Comparison of ENCODE assay signal across 8 cellular contexts in genomic region chr2:37623971-37624897, GRCh38. TPM values are rescaled to one million over a fixed set of nuclear protein-coding genes. Genes with fewer than 3 reads are reported as not detected.
DNase-seq lines count a peak whose midpoint lies in the region; ATAC-seq lines count a peak whose summit lies in the region.

No MANE protein-coding gene starts in this region.

- H3K18ac ChIP-seq in neuronal stem cell (ENCODE audit: low read length): no peak overlapping the region

- H3K27ac ChIP-seq in neuronal stem cell (replicated peaks; ENCODE audit: low read length): no peak overlapping the region

- H3K9ac ChIP-seq in neuronal stem cell (ENCODE audit: low read depth, low read length, poor library complexity): no peak overlapping the region

- peaks cover 3% of the 10 kb centered on the region for H3K36me3 Mint-ChIP-seq in activated naive CD8-positive, alpha-beta T cell treated with anti-CD3 and anti-CD28 coated beads for 36 hours

- H2BK5ac ChIP-seq in neuronal stem cell (ENCODE audit: low read length): no peak overlapping the region

- peak overlapping the region; percentile 82 for H3K27ac Mint-ChIP-seq in activated naive CD8-positive, alpha-beta T cell treated with anti-CD3 and anti-CD28 coated beads for 36 hours

- no peak overlapping the region for H2BK120ac ChIP-seq in neuronal stem cell (ENCODE audit: low read depth, low read length)

- no peak overlapping the region for H2AK5ac ChIP-seq in neuronal stem cell (ENCODE audit: low read depth, low read length)

- peak; percentile 73 for ATAC-seq in GM19372 (IDR thresholded peaks at IDR 0.05; ENCODE audit: low read depth, unreplicated experiment)
- ATAC-seq in HG03280 (IDR thresholded peaks at IDR 0.05; ENCODE audit: unreplicated experiment): peak; percentile 72

- no peaks in the 10 kb centered on the region for H3K4me1 ChIP-seq in neuronal stem cell (ENCODE audit: control insufficient read depth in 2 of 2, insufficient read depth in 1 of 2, low read depth in 1 of 2, low read length in 2 of 2)

- no peak overlapping the region for H4K91ac ChIP-seq in neuronal stem cell (ENCODE audit: low read depth, low read length, poor library complexity)

- H3K4me3 Mint-ChIP-seq in activated naive CD8-positive, alpha-beta T cell treated with anti-CD3 and anti-CD28 coated beads for 36 hours: peak overlapping the region; percentile 58

- WGBS in neuronal stem cell (ENCODE audit: extremely low coverage in 2 of 2, insufficient read length in 2 of 2, insufficient replicate concordance in 1 of 2), 2 donors: no CpG with 5 or more reads among the region's 8 CpGs

- no peak overlapping the region for H2AFZ ChIP-seq in neuronal stem cell (ENCODE audit: low read length)

- no peaks in the 10 kb centered on the region for H3K36me3 ChIP-seq in neuronal stem cell (replicated peaks in 1 of 2; ENCODE audit: control insufficient read depth in 2 of 2, insufficient read depth in 2 of 2, low read length in 2 of 2)

- no peaks in the 10 kb centered on the region for H3K79me1 ChIP-seq in neuronal stem cell (ENCODE audit: low read depth, low read length)

- no peaks in the 10 kb centered on the region for H3K27me3 ChIP-seq in neuronal stem cell (ENCODE audit: control insufficient read depth in 3 of 3, insufficient read depth in 3 of 3, low read depth in 1 of 3, low read length in 3 of 3)

- H3K14ac ChIP-seq in neuronal stem cell (ENCODE audit: low read length): no peak overlapping the region

- no peaks in the 10 kb centered on the region for H3K9me3 Mint-ChIP-seq in activated naive CD8-positive, alpha-beta T cell treated with anti-CD3 and anti-CD28 coated beads for 36 hours

- H3K23ac ChIP-seq in neuronal stem cell (ENCODE audit: low read depth, low read length, poor library complexity): no peak overlapping the region

- DNase-seq in EL: peak; percentile 75
- DNase-seq in activated naive CD8-positive, alpha-beta T cell treated with anti-CD3 and anti-CD28 coated beads for 36 hours: peak; percentile 44
- DNase-seq in stromal cell of bone marrow (ENCODE audit: low read depth): peak; percentile 38
- no peak for DNase-seq in HK-2 (ENCODE audit: unreplicated experiment)
- DNase-seq in putamen (ENCODE audit: low spot score): no peak
- DNase-seq in neuronal stem cell (ENCODE audit: low spot score): no peak

- H3K9me3 ChIP-seq in neuronal stem cell (replicated peaks in 1 of 2; ENCODE audit: control insufficient read depth in 2 of 2, insufficient read depth in 1 of 2, low read depth in 1 of 2, low read length in 2 of 2): peaks cover 0 to 4% of the 10 kb centered on the region in 2 donors

- H3K4ac ChIP-seq in neuronal stem cell (ENCODE audit: low read length): no peak overlapping the region

- H3K27me3 Mint-ChIP-seq in activated naive CD8-positive, alpha-beta T cell treated with anti-CD3 and anti-CD28 coated beads for 36 hours: no peaks in the 10 kb centered on the region

- peaks cover 68% of the 10 kb centered on the region for H3K4me1 Mint-ChIP-seq in activated naive CD8-positive, alpha-beta T cell treated with anti-CD3 and anti-CD28 coated beads for 36 hours

- no peak overlapping the region for H2BK15ac ChIP-seq in neuronal stem cell (ENCODE audit: low read length)

- H2BK12ac ChIP-seq in neuronal stem cell (ENCODE audit: low read length): no peak overlapping the region

- no peak overlapping the region for H3K4me3 ChIP-seq in neuronal stem cell (ENCODE audit: low read length in 2 of 2)

- H3K4me2 ChIP-seq in neuronal stem cell (ENCODE audit: insufficient read depth, low read length, poor library complexity, severe bottlenecking): no peak overlapping the region

- no peak overlapping the region for H4K8ac ChIP-seq in neuronal stem cell (ENCODE audit: low read depth, low read length)

RNA-seq across cellular contexts. Expression of gene CDC42EP3, which starts 47.2 kb away (rescaled TPM):
- 10 to 100 TPM; 18.6 to 22.2 TPM for total RNA-seq in activated naive CD8-positive, alpha-beta T cell treated with anti-CD3 and anti-CD28 coated beads for 36 hours
- polyA plus RNA-seq in neuronal stem cell (2013, experiment 1 of 2): 32.1 TPM
- 31.5 TPM for polyA plus RNA-seq in neuronal stem cell (2013, experiment 2 of 2)

Comparison
In these comparisons a context has a peak if more than half of its experiments do, and no peak if none do; other contexts are left out.
1. DNase-seq: peak in EL (single experiment), activated naive CD8-positive, alpha-beta T cell treated with anti-CD3 and anti-CD28 coated beads for 36 hours (single experiment) and stromal cell of bone marrow (single experiment); none in HK-2 (single experiment), putamen (single experiment) and neuronal stem cell (single experiment).